8 cellular contexts compared by ENCODE assay signal in genomic region chr11:107898270-107898669, GRCh38. TPM values are rescaled to one million over a fixed set of nuclear protein-coding genes. Genes with fewer than 3 reads are reported as not detected.
DNase-seq lines count a peak whose midpoint lies in the region; ATAC-seq and TF ChIP-seq lines count a peak whose summit lies in the region.

No MANE protein-coding gene starts in this region.

- ATAC-seq in HG03066 (IDR thresholded peaks at IDR 0.05; ENCODE audit: low read depth, unreplicated experiment) (peak; percentile 76), HG03139 (IDR thresholded peaks at IDR 0.05; ENCODE audit: unreplicated experiment) (no peak)

- TF ChIP-seq CTCF in AG09309 (IDR thresholded peaks at IDR 0.05; ENCODE audit: control insufficient read depth, insufficient read depth, low read depth, low read length, missing control alignments) (peak; percentile 65), GM12872 (IDR thresholded peaks at IDR 0.05; ENCODE audit: insufficient read depth, low read depth, low read length) (peak; percentile 65), spleen (IDR thresholded peaks at IDR 0.05 in 8 of 11, conservative IDR thresholded peaks at IDR 0.05 in 3 of 11) (peak in 8 of 11 experiments; percentile 9 to 46 (median 36))

- H3K4me3 ChIP-seq in AG09309 (ENCODE audit: control insufficient read depth, low read depth, low read length) (no peak overlapping the region), spleen (no peak overlapping the region)

- no peak overlapping the region for H3K27ac ChIP-seq in spleen

- peak; percentile 18 for DNase-seq in AG09309 (ENCODE audit: low read depth)
- peak; percentile 61 for DNase-seq in RKO (ENCODE audit: low spot score)
- DNase-seq in fibroblast of peridontal ligament (ENCODE audit: extremely low read depth): peak; percentile 74
- no peak for DNase-seq in spleen
- no peak for DNase-seq in NCI-H2081 treated with DMSO at 0.1 percent for 48 hours (lab: John Stamatoyannopoulos, UW)

- no peaks in the 10 kb centered on the region for H3K9me3 ChIP-seq in spleen

- WGBS in spleen, 5 donors: 40 to 58% (median 43%) methylated on average over 1 of the region's 1 CpG

- TF ChIP-seq POLR2A in spleen (IDR thresholded peaks at IDR 0.05): no peak

- intact Hi-C loops in spleen (cut with DNase I; ENCODE audit: low total_unique reads): no loop called here

- H3K4me1 ChIP-seq in spleen: no peaks in the 10 kb centered on the region

- no peaks in the 10 kb centered on the region for H3K36me3 ChIP-seq in spleen

- H3K27me3 ChIP-seq in spleen (replicated peaks in 1 of 7): no peaks in the 10 kb centered on the region

RNA-seq across cellular contexts. Expression of gene RAB39A, which starts 30.0 kb away (rescaled TPM):
- total RNA-seq in spleen: 10 to 100 TPM in 4 of 7 donors, 1 to 10 TPM in 3; 7.1 to 14.7 (median 10.2) TPM
- 1 to 10 TPM in 1 of 3 donors, under 1 TPM in 2; 0.39 to 2.0 (median 0.71) TPM for polyA plus RNA-seq in spleen

RNA-seq across cellular contexts. Expression of gene SLC35F2, which starts 39.7 kb away (rescaled TPM):
- total RNA-seq in spleen: 1 to 10 TPM; 5.0 to 9.1 (median 6.2) TPM
- 1 to 10 TPM; 5.2 to 7.2 (median 7.2) TPM for polyA plus RNA-seq in spleen

Comparison
In these comparisons a context has a peak if more than half of its experiments do, and no peak if none do; other contexts are left out.
1. DNase-seq: peak in AG09309 (single experiment), RKO (single experiment) and fibroblast of peridontal ligament (single experiment); none in spleen (single experiment) and NCI-H2081 treated with DMSO at 0.1 percent for 48 hours (single experiment).
2. Peak in every context shown above with its lines, with median percentiles within 50 percentile points of each other: CTCF ChIP-seq.